ENCODE assay signal across 17 cellular contexts in the genomic region with DNA sequence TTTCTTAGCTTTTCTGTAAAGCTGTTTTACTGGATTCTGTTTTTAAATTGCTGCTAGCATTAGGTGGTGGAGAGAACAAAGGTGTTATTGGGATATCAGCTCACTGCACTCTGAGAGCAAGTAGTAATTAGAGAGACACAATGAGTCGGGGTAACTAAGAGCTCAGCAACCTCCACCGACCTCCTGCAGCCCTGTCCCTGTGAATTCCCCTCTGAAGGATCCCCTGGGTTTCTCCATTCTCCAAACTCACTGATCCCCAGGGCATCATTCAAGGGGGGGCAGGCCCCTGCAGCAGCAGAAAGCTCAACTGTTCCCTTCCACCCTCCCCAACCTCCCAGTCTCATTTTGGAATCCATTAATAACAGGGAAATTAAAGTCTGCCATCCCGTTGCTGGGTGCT.
DNase-seq lines count a peak whose midpoint lies in the region; ATAC-seq and TF ChIP-seq lines count a peak whose summit lies in the region.
"Had no signal": no experiment of that assay in that cellular context is flagged by ENCODE, and none has a peak within 500 bp of the region (broad histone marks: within the 10 kb centered on the region; RNA-seq: fewer than 3 reads in every experiment).

No MANE protein-coding gene starts in this region.

- peaks cover 0 to 23% (median 0%) of the 10 kb centered on the region in 11 experiments; a peak in 2 of 22 replicates for H3K36me3 ChIP-seq in BLaER1 treated with 17β-estradiol and CSF1 and Interleukin-3, amounts not matched to agents 10 nM and 100 nM
- H3K36me3 ChIP-seq in HUES64 (ENCODE audit: insufficient read depth, low read length), result peaks cover 6% of the 10 kb centered on the region; the same call in 1 of the 2 replicates
- no peaks in the 10 kb centered on the region for H3K36me3 ChIP-seq in body of pancreas (replicated peaks in 1 of 2; ENCODE audit: insufficient read depth in 1 of 2, low read depth in 2 of 2)

- DNase-seq in NCI-H69 (lab: John Stamatoyannopoulos, UW) (peak; percentile 95), nephron progenitor cell (no peak), HCEC 1CT (no peak), NCI-H128 (lab: John Stamatoyannopoulos, UW; ENCODE audit: unreplicated experiment) (no peak), body of pancreas (no peak)
- DNase-seq: DMS79; GM23248; HFFc6; NCI-H1694 treated with DMSO at 0.1 percent for 48 hours; NCI-H524 treated with DMSO at 0.1 percent for 48 hours; NK-92 treated with Interleukin-12 subunit alpha and Interleukin-12 subunit beta, amount 100 ng/mL, for 24 hours had no signal

- peak overlapping the region; percentile 42 for H3K27ac Mint-ChIP-seq in nephron progenitor cell
- H3K27ac Mint-ChIP-seq: HFFc6 had no signal

- WGBS in HUES64, result 53% methylated on average over 3 of the region's 3 CpGs
- WGBS in body of pancreas, 2 donors, result 68 to 78% methylated on average over 3 of the region's 3 CpGs

- TF ChIP-seq POLR2A in body of pancreas (IDR thresholded peaks at IDR 0.05), result no peak

- H3K9me3 ChIP-seq in BLaER1 treated with 17β-estradiol and CSF1 and Interleukin-3, amounts not matched to agents 10 nM and 100 nM (replicated peaks in 1 of 11), result no peaks in the 10 kb centered on the region
- no peaks in the 10 kb centered on the region for H3K9me3 ChIP-seq in HUES64 (ENCODE audit: insufficient read depth, low read depth, low read length)
- H3K9me3 ChIP-seq in body of pancreas, result no peaks in the 10 kb centered on the region
- H3K9me3 ChIP-seq: SJSA1 had no signal

- TF ChIP-seq CTCF in nephron progenitor cell (IDR thresholded peaks at IDR 0.05) (no peak), body of pancreas (IDR thresholded peaks at IDR 0.05) (no peak)

- H3K27me3 Mint-ChIP-seq in nephron progenitor cell (ENCODE audit: low read depth, poor library complexity), result peaks cover 3% of the 10 kb centered on the region

- peaks cover 7% of the 10 kb centered on the region for H3K36me3 Mint-ChIP-seq in nephron progenitor cell (ENCODE audit: low read depth)
- H3K36me3 Mint-ChIP-seq: CD14-positive monocyte had no signal

- peak overlapping the region in 7 of 11 experiments; percentile 21 to 93 (median 46); a peak in 12 of 22 replicates for H3K27ac ChIP-seq in BLaER1 treated with 17β-estradiol and CSF1 and Interleukin-3, amounts not matched to agents 10 nM and 100 nM
- peak overlapping the region; percentile 38 for H3K27ac ChIP-seq in HUES64 (ENCODE audit: low read depth, low read length)
- no peak overlapping the region for H3K27ac ChIP-seq in body of pancreas
- H3K27ac ChIP-seq: GM23248, RWPE1, SJSA1 had no signal

- no peak for ATAC-seq in body of pancreas
- no peak for ATAC-seq in HG02759 (IDR thresholded peaks at IDR 0.05; ENCODE audit: unreplicated experiment)

- H3K4me3 Mint-ChIP-seq in nephron progenitor cell, result no peak overlapping the region
- H3K4me3 Mint-ChIP-seq: CD14-positive monocyte, HFFc6 had no signal

- peaks cover 80% of the 10 kb centered on the region for H3K4me1 Mint-ChIP-seq in nephron progenitor cell
- H3K4me1 Mint-ChIP-seq: CD14-positive monocyte had no signal

- H3K9me3 Mint-ChIP-seq in nephron progenitor cell, result no peaks in the 10 kb centered on the region
- H3K9me3 Mint-ChIP-seq: CD14-positive monocyte, HFFc6 had no signal

- intact Hi-C loops in body of pancreas (cut with DNase I), result loop anchor here (10.0 kb wide), 1 partner anchor 64 kb away; no protein-coding TSS in a partner anchor

- peak overlapping the region in 10 of 11 experiments; percentile 36 to 99 (median 93); a peak in 19 of 22 replicates for H3K4me2 ChIP-seq in BLaER1 treated with 17β-estradiol and CSF1 and Interleukin-3, amounts not matched to agents 10 nM and 100 nM

- peak overlapping the region in 1 of 10 experiments; percentile 94; a peak in 1 of 20 replicates for H3K4me3 ChIP-seq in BLaER1 treated with 17β-estradiol and CSF1 and Interleukin-3, amounts not matched to agents 10 nM and 100 nM
- H3K4me3 ChIP-seq in HUES64 (ENCODE audit: low read length) (no peak overlapping the region), body of pancreas (no peak overlapping the region)
- H3K4me3 ChIP-seq: GM23248, SJSA1 had no signal

- H3K9ac ChIP-seq in BLaER1 treated with 17β-estradiol and CSF1 and Interleukin-3, amounts not matched to agents 10 nM and 100 nM, result peak overlapping the region in 5 of 11 experiments; percentile 19 to 88 (median 53); a peak in 8 of 22 replicates
- H3K9ac ChIP-seq in HUES64 (ENCODE audit: low read depth, low read length), result no peak overlapping the region
- H3K9ac ChIP-seq: GM23248 had no signal

- H3K27me3 ChIP-seq in BLaER1 treated with 17β-estradiol and CSF1 and Interleukin-3, amounts not matched to agents 10 nM and 100 nM, result peaks cover 0 to 63% (median 0%) of the 10 kb centered on the region in 11 experiments; a peak in 7 of 22 replicates
- H3K27me3 ChIP-seq in HUES64 (ENCODE audit: insufficient read depth, low read length) (no peaks in the 10 kb centered on the region), body of pancreas (no peaks in the 10 kb centered on the region)
- H3K27me3 ChIP-seq: SJSA1 had no signal

- H3K4me1 ChIP-seq in BLaER1 treated with 17β-estradiol and CSF1 and Interleukin-3, amounts not matched to agents 10 nM and 100 nM, result peaks cover 40 to 99% (median 96%) of the 10 kb centered on the region in 10 experiments
- H3K4me1 ChIP-seq in HUES64 (ENCODE audit: insufficient read depth, low read length) (peaks cover 29% of the 10 kb centered on the region; the same call in 1 of the 2 replicates), body of pancreas (peaks cover 3% of the 10 kb centered on the region)
- H3K4me1 ChIP-seq: SJSA1 had no signal

- peaks cover 0 to 5% (median 0%) of the 10 kb centered on the region in 11 experiments; a peak in 1 of 22 replicates for H4K20me1 ChIP-seq in BLaER1 treated with 17β-estradiol and CSF1 and Interleukin-3, amounts not matched to agents 10 nM and 100 nM

Comparison
In these comparisons a context has a peak if more than half of its experiments do, and no peak if none do; other contexts are left out.
1. H3K27ac ChIP-seq: peak in BLaER1 treated with 17β-estradiol and CSF1 and Interleukin-3, amounts not matched to agents 10 nM and 100 nM (7 of 11) and HUES64 (single experiment); none in body of pancreas (0 of 4).